ENCODE assay signal across 18 cellular contexts in genomic region chr14:23382276-23382675, GRCh38. TPM values are rescaled to one million over a fixed set of nuclear protein-coding genes. Genes with fewer than 3 reads are reported as not detected.
A peak's percentile ranks its signal among the peaks of the same experiment; 100 is the strongest.
DNase-seq lines count a peak whose midpoint lies in the region; ATAC-seq, FAIRE-seq and TF ChIP-seq lines count a peak whose summit lies in the region.
"Had no signal": no experiment of that assay in that cellular context is flagged by ENCODE, and none has a peak within 500 bp of the region (broad histone marks: within the 10 kb centered on the region; RNA-seq: fewer than 3 reads in every experiment).

No MANE protein-coding gene starts in this region.

- H3K9me3 Mint-ChIP-seq in astrocyte (ENCODE audit: unreplicated experiment) (peaks cover 1% of the 10 kb centered on the region), neural progenitor cell (no peaks in the 10 kb centered on the region)
- H3K9me3 Mint-ChIP-seq: CD8-positive, alpha-beta T cell; GM23338 had no signal

- FAIRE-seq in astrocyte (lab: Jason Lieb, UNC), result no peak
- FAIRE-seq: A204.1, H54, HTR-8/SVneo had no signal

- intact Hi-C loops in right cardiac atrium (cut with DNase I), result loop anchor here in 1 of 4 donors (5.0 kb wide), 1 partner anchor 55 kb away; no protein-coding TSS in a partner anchor
- intact Hi-C loops in heart right ventricle (cut with DNase I), result loop anchor here in 4 of 10 donors (5.0 to 10.0 kb wide), 3 partner anchors 55 to 117 kb away; no protein-coding TSS in a partner anchor
- intact Hi-C loops in aorta (cut with DNase I), result loop anchor here in 1 of 2 donors (5.0 kb wide), 1 partner anchor 55 kb away; no protein-coding TSS in a partner anchor

- peaks cover 3% of the 10 kb centered on the region for H3K36me3 Mint-ChIP-seq in astrocyte (ENCODE audit: low read depth, unreplicated experiment)
- no peaks in the 10 kb centered on the region for H3K36me3 Mint-ChIP-seq in neural progenitor cell
- H3K36me3 Mint-ChIP-seq: CD8-positive, alpha-beta T cell had no signal

- H3K27me3 Mint-ChIP-seq in astrocyte (ENCODE audit: low read depth, unreplicated experiment), result peaks cover 60% of the 10 kb centered on the region
- H3K27me3 Mint-ChIP-seq in neural progenitor cell (ENCODE audit: insufficient read depth, low read depth), result peaks cover 9% of the 10 kb centered on the region

- peak overlapping the region; percentile 12 for H3K27ac Mint-ChIP-seq in astrocyte (ENCODE audit: unreplicated experiment)
- H3K27ac Mint-ChIP-seq in neural progenitor cell, result peak overlapping the region; percentile 10
- H3K27ac Mint-ChIP-seq: CD8-positive, alpha-beta T cell; GM23338 had no signal

- H2AFZ ChIP-seq in astrocyte (ENCODE audit: low read depth, low read length) (no peak overlapping the region), neural progenitor cell (replicated peaks) (no peak overlapping the region), smooth muscle cell (ENCODE audit: low read depth) (no peak overlapping the region)
- H2AFZ ChIP-seq: GM23338 had no signal

- H3K27me3 ChIP-seq in right cardiac atrium (ENCODE audit: control insufficient read depth, insufficient read depth), result no peaks in the 10 kb centered on the region
- peaks cover 0 to 7% (median 0%) of the 10 kb centered on the region in 7 donors for H3K27me3 ChIP-seq in heart right ventricle
- H3K27me3 ChIP-seq in astrocyte (ENCODE audit: insufficient read depth, low read length), result peaks cover 2% of the 10 kb centered on the region
- no peaks in the 10 kb centered on the region for H3K27me3 ChIP-seq in neural progenitor cell
- no peaks in the 10 kb centered on the region for H3K27me3 ChIP-seq in smooth muscle cell (ENCODE audit: low read depth)
- H3K27me3 ChIP-seq in aorta (ENCODE audit: control insufficient read depth in 1 of 2, insufficient read depth in 2 of 2, low read length in 1 of 2), result no peaks in the 10 kb centered on the region

- DNase-seq in right cardiac atrium (peak in 2 of 3 donors; percentile 57 to 65), heart right ventricle (no peak), astrocyte (ENCODE audit: low read depth) (no peak), neural progenitor cell (ENCODE audit: low spot score) (no peak), smooth muscle cell (lab: John Stamatoyannopoulos, UW; ENCODE audit: unreplicated experiment) (no peak), aorta (no peak), NCI-H2107 (lab: John Stamatoyannopoulos, UW) (no peak)
- DNase-seq: ACHN; BE2C; Calu3; CD8-positive, alpha-beta T cell; GF-D8; IMR-90 had no signal

- TF ChIP-seq CTCF in heart right ventricle (IDR thresholded peaks at IDR 0.05) (no peak), astrocyte (IDR thresholded peaks at IDR 0.05; ENCODE audit: insufficient read depth, low read depth, low read length) (no peak), neural progenitor cell (IDR thresholded peaks at IDR 0.05) (no peak), smooth muscle cell (IDR thresholded peaks at IDR 0.05; ENCODE audit: borderline replicate concordance, insufficient read depth, poor library complexity, severe bottlenecking) (no peak)

- H3K9me3 ChIP-seq in right cardiac atrium (ENCODE audit: control insufficient read depth, low read length) (no peaks in the 10 kb centered on the region), heart right ventricle (no peaks in the 10 kb centered on the region), astrocyte (ENCODE audit: insufficient read depth, low read depth, low read length) (no peaks in the 10 kb centered on the region), neural progenitor cell (ENCODE audit: low read depth) (no peaks in the 10 kb centered on the region), smooth muscle cell (replicated peaks; ENCODE audit: low read depth) (no peaks in the 10 kb centered on the region), aorta (ENCODE audit: control insufficient read depth, low read length) (no peaks in the 10 kb centered on the region)
- H3K9me3 ChIP-seq: BE2C had no signal

- no peaks in the 10 kb centered on the region for H3F3A ChIP-seq in neural progenitor cell (ENCODE audit: low read depth)
- no peaks in the 10 kb centered on the region for H3F3A ChIP-seq in smooth muscle cell (ENCODE audit: low read depth)

- H3K9ac ChIP-seq in astrocyte (ENCODE audit: low read length), result no peak overlapping the region
- H3K9ac ChIP-seq in neural progenitor cell, result no peak overlapping the region
- H3K9ac ChIP-seq in smooth muscle cell (ENCODE audit: low read depth), result no peak overlapping the region

- ATAC-seq in right cardiac atrium (no peak), heart right ventricle (no peak), aorta (ENCODE audit: low FRiP score) (no peak)
- ATAC-seq: CD8-positive, alpha-beta T cell; GM23338 had no signal

- H3K4me2 ChIP-seq in astrocyte (ENCODE audit: low read length), result no peak overlapping the region
- H3K4me2 ChIP-seq in neural progenitor cell, result no peak overlapping the region
- no peak overlapping the region for H3K4me2 ChIP-seq in smooth muscle cell
- H3K4me2 ChIP-seq: GM23338 had no signal

- no peaks in the 10 kb centered on the region for H3K4me1 ChIP-seq in right cardiac atrium (ENCODE audit: control insufficient read depth, insufficient read depth, low read length)
- peaks cover 0 to 33% (median 0%) of the 10 kb centered on the region in 9 donors for H3K4me1 ChIP-seq in heart right ventricle
- no peaks in the 10 kb centered on the region for H3K4me1 ChIP-seq in astrocyte (ENCODE audit: insufficient read depth, low read length)
- H3K4me1 ChIP-seq in neural progenitor cell, result no peaks in the 10 kb centered on the region
- no peaks in the 10 kb centered on the region for H3K4me1 ChIP-seq in smooth muscle cell (ENCODE audit: low read depth)
- H3K4me1 ChIP-seq in aorta (ENCODE audit: control insufficient read depth in 1 of 2, insufficient read depth in 2 of 2, low read length in 2 of 2), result no peaks in the 10 kb centered on the region
- H3K4me1 ChIP-seq: BE2C had no signal

- H3K27ac ChIP-seq in right cardiac atrium (ENCODE audit: low read length) (peak overlapping the region; percentile 2), heart right ventricle (no peak overlapping the region), astrocyte (ENCODE audit: low read depth, low read length) (no peak overlapping the region), neural progenitor cell (no peak overlapping the region), smooth muscle cell (ENCODE audit: low read depth) (no peak overlapping the region), aorta (ENCODE audit: low read depth in 1 of 2, low read length in 2 of 2) (no peak overlapping the region)
- H3K27ac ChIP-seq: HL-60 had no signal

- H3K36me3 ChIP-seq in heart right ventricle (peaks cover 0 to 70% (median 8%) of the 10 kb centered on the region in 9 donors), astrocyte (ENCODE audit: insufficient read depth, low read length) (no peaks in the 10 kb centered on the region), neural progenitor cell (no peaks in the 10 kb centered on the region), smooth muscle cell (ENCODE audit: low read depth) (no peaks in the 10 kb centered on the region), aorta (ENCODE audit: control insufficient read depth in 1 of 2, insufficient read depth in 2 of 2, low read length in 1 of 2) (no peaks in the 10 kb centered on the region)
- H3K36me3 ChIP-seq: BE2C had no signal

- 86% methylated on average over 6 of the region's 6 CpGs for WGBS in right cardiac atrium
- 88% methylated on average over 6 of the region's 6 CpGs for WGBS in heart right ventricle, 2 donors
- 96% methylated on average over 6 of the region's 6 CpGs for WGBS in smooth muscle cell (ENCODE audit: low lambda C conversion rate)
- 86 to 88% methylated on average over 6 of the region's 6 CpGs for WGBS in aorta, 2 donors

- H3K4me1 Mint-ChIP-seq in astrocyte (ENCODE audit: low read depth, unreplicated experiment) (peaks cover 3% of the 10 kb centered on the region), neural progenitor cell (peaks cover 17% of the 10 kb centered on the region)

- H4K20me1 ChIP-seq in astrocyte (ENCODE audit: insufficient read depth, low read length), result no peaks in the 10 kb centered on the region
- H4K20me1 ChIP-seq in neural progenitor cell (ENCODE audit: low read depth), result no peaks in the 10 kb centered on the region
- no peaks in the 10 kb centered on the region for H4K20me1 ChIP-seq in smooth muscle cell (ENCODE audit: low read depth)

- H3K4me3 Mint-ChIP-seq in astrocyte (ENCODE audit: unreplicated experiment) (no peak overlapping the region), neural progenitor cell (no peak overlapping the region)
- H3K4me3 Mint-ChIP-seq: CD8-positive, alpha-beta T cell; GM23338 had no signal

- no peaks in the 10 kb centered on the region for H3K79me2 ChIP-seq in astrocyte (ENCODE audit: insufficient read depth, low read length)
- H3K79me2 ChIP-seq in neural progenitor cell (ENCODE audit: low read depth), result no peaks in the 10 kb centered on the region
- H3K79me2 ChIP-seq in smooth muscle cell (ENCODE audit: low read depth), result no peaks in the 10 kb centered on the region

- H3K4me3 ChIP-seq in right cardiac atrium (ENCODE audit: low read length) (no peak overlapping the region), heart right ventricle (no peak overlapping the region), astrocyte (ENCODE audit: insufficient read depth, low read depth, low read length) (no peak overlapping the region), neural progenitor cell (no peak overlapping the region), smooth muscle cell (no peak overlapping the region), aorta (ENCODE audit: low read length in 2 of 2) (no peak overlapping the region)
- H3K4me3 ChIP-seq: GM23338 had no signal

RNA-seq across cellular contexts. Expression of gene CMTM5, which starts 5.4 kb away (rescaled TPM):
- total RNA-seq in right cardiac atrium (1 to 10 TPM in 3 of 4 donors, under 1 TPM in 1; 0.36 to 1.4 (median 1.2) TPM), heart right ventricle (under 1 TPM in 3 of 10 donors, not detected in 7; 0.32 to 0.53 (median 0.49) TPM), astrocyte (not detected in 2 replicates), neural progenitor cell (ENCODE audit: low replicate concordance) (4.3 and 6.9 TPM in 2 replicates), smooth muscle cell (not detected in 2 replicates), aorta (1 to 10 TPM in 1 of 2 donors, not detected in 1; 4.1 TPM)
- polyA plus RNA-seq in right cardiac atrium (13.9 TPM), heart right ventricle (1 to 10 TPM; 2.9 to 5.3 TPM), smooth muscle cell (0.59 TPM in 1 of 2 replicates, not detected in the other), aorta (1 to 10 TPM in 1 of 2 donors, under 1 TPM in 1; 0.50 to 1.5 TPM)
- total RNA-seq: Calu3; CD8-positive, alpha-beta T cell; IMR-90 had no signal
- polyA plus RNA-seq: GM23338 had no signal

RNA-seq across cellular contexts. Expression of gene IL25, which starts 9.7 kb away (rescaled TPM):
- total RNA-seq in right cardiac atrium (not detected), heart right ventricle (under 1 TPM in 1 of 10 donors, not detected in 9; 0.29 TPM), astrocyte (not detected in 2 replicates), neural progenitor cell (ENCODE audit: low replicate concordance) (not detected in 2 replicates), smooth muscle cell (not detected in 2 replicates), aorta (not detected)
- polyA plus RNA-seq in right cardiac atrium (0.09 TPM), heart right ventricle (not detected), smooth muscle cell (not detected in 2 replicates), aorta (not detected)
- total RNA-seq: Calu3; CD8-positive, alpha-beta T cell; GM23338; IMR-90 had no signal
- polyA plus RNA-seq: GM23338, IMR-90 had no signal

RNA-seq across cellular contexts. Expression of gene EFS, which starts 17.3 kb away (rescaled TPM):
- 10 to 100 TPM in 1 of 4 donors, 1 to 10 TPM in 3; 6.7 to 10.1 (median 7.8) TPM for total RNA-seq in right cardiac atrium
- 6.2 TPM for polyA plus RNA-seq in right cardiac atrium
- total RNA-seq in heart right ventricle, result 1 to 10 TPM; 1.1 to 3.7 (median 2.2) TPM
- polyA plus RNA-seq in heart right ventricle, result 1 to 10 TPM; 3.7 to 6.0 TPM
- 5.8 and 6.5 TPM in 2 replicates for total RNA-seq in astrocyte
- 21.7 and 74.3 TPM in 2 replicates for total RNA-seq in neural progenitor cell (ENCODE audit: low replicate concordance)
- total RNA-seq in smooth muscle cell, result 16.2 and 23.9 TPM in 2 replicates
- polyA plus RNA-seq in smooth muscle cell, result 41.3 and 43.9 TPM in 2 replicates
- total RNA-seq in aorta, result 10 to 100 TPM; 19.7 to 24.5 TPM
- polyA plus RNA-seq in aorta, result 10 to 100 TPM in 1 of 2 donors, 1 to 10 TPM in 1; 5.5 to 36.7 TPM
- total RNA-seq: Calu3; CD8-positive, alpha-beta T cell had no signal

RNA-seq across cellular contexts. Expression of gene MYH6, which starts 25.8 kb away (rescaled TPM):
- total RNA-seq in right cardiac atrium, result over 10,000 TPM; 12,862 to 15,773 (median 14,347) TPM
- 11,120 TPM for polyA plus RNA-seq in right cardiac atrium
- total RNA-seq in heart right ventricle, result 1,000 to 10,000 TPM in 2 of 10 donors, 100 to 1,000 TPM in 6, 10 to 100 TPM in 2; 76.6 to 7,525 (median 125) TPM
- polyA plus RNA-seq in heart right ventricle, result 1,000 to 10,000 TPM; 3,967 to 5,106 TPM
- total RNA-seq in astrocyte, result not detected in 2 replicates
- 0.03 TPM in 1 of 2 replicates, not detected in the other for total RNA-seq in neural progenitor cell (ENCODE audit: low replicate concordance)
- total RNA-seq in smooth muscle cell, result not detected in 2 replicates
- polyA plus RNA-seq in smooth muscle cell, result 0.23 and 0.53 TPM in 2 replicates
- total RNA-seq in aorta, result not detected
- 10 to 100 TPM in 1 of 2 donors, under 1 TPM in 1; 0.67 to 11.5 TPM for polyA plus RNA-seq in aorta
- total RNA-seq: Calu3; CD8-positive, alpha-beta T cell; IMR-90 had no signal
- polyA plus RNA-seq: IMR-90 had no signal

RNA-seq across cellular contexts. Expression of gene SLC22A17, which starts 29.6 kb away (rescaled TPM):
- total RNA-seq in right cardiac atrium (10 to 100 TPM; 42.4 to 72.5 (median 55.9) TPM), heart right ventricle (10 to 100 TPM in 4 of 10 donors, 1 to 10 TPM in 6; 4.8 to 18.9 (median 9.6) TPM), astrocyte (29.3 and 39.5 TPM in 2 replicates), neural progenitor cell (ENCODE audit: low replicate concordance) (22.2 and 80.8 TPM in 2 replicates), smooth muscle cell (70.3 and 81.0 TPM in 2 replicates), aorta (10 to 100 TPM; 25.8 to 47.8 TPM)
- polyA plus RNA-seq in right cardiac atrium (47.2 TPM), heart right ventricle (10 to 100 TPM in 1 of 2 donors, 1 to 10 TPM in 1; 9.9 to 10.6 TPM), smooth muscle cell (127 and 134 TPM in 2 replicates), aorta (10 to 100 TPM in 1 of 2 donors, 1 to 10 TPM in 1; 7.5 to 85.8 TPM)

Comparison
In these comparisons a context has a peak if more than half of its experiments do, and no peak if none do; other contexts are left out.
1. DNase-seq: peak in right cardiac atrium (2 of 3); none in heart right ventricle (0 of 2), astrocyte (single experiment), neural progenitor cell (single experiment), smooth muscle cell (single experiment), aorta (0 of 2) and NCI-H2107 (single experiment).